ENCODE assay signal across 21 cellular contexts in genomic region chr2:153133716-153134115, GRCh38.
A peak's percentile ranks its signal among the peaks of the same experiment; 100 is the strongest.
DNase-seq lines count a peak whose midpoint lies in the region; ATAC-seq and TF ChIP-seq lines count a peak whose summit lies in the region.
"Had no signal": no experiment of that assay in that cellular context is flagged by ENCODE, and none has a peak within 500 bp of the region (broad histone marks: within the 10 kb centered on the region; RNA-seq: fewer than 3 reads in every experiment).

No MANE protein-coding gene starts in this region.

- no peak overlapping the region for H3K4ac ChIP-seq in neuronal stem cell (ENCODE audit: low read length)

- H2BK120ac ChIP-seq in neuronal stem cell (ENCODE audit: low read depth, low read length) = no peak overlapping the region

- no peak overlapping the region for H2BK5ac ChIP-seq in neuronal stem cell (ENCODE audit: low read length)

- no peak for ATAC-seq in HG03135 (IDR thresholded peaks at IDR 0.05; ENCODE audit: unreplicated experiment)
- ATAC-seq: A549, HCT116 had no signal

- H3K27me3 Mint-ChIP-seq in endodermal cell (ENCODE audit: insufficient read depth) (peaks cover 3% of the 10 kb centered on the region), neural crest cell (ENCODE audit: low read depth) (peaks cover 3% of the 10 kb centered on the region)
- H3K27me3 Mint-ChIP-seq: CD4-positive, alpha-beta T cell; CD8-positive, alpha-beta memory T cell had no signal

- no peak overlapping the region for H4K8ac ChIP-seq in neuronal stem cell (ENCODE audit: low read depth, low read length)

- no peak overlapping the region for H3K18ac ChIP-seq in neuronal stem cell (ENCODE audit: low read length)

- peak overlapping the region; percentile 95 for H3K27ac ChIP-seq in endodermal cell (ENCODE audit: low read depth, low read length)
- H3K27ac ChIP-seq in neuronal stem cell (replicated peaks; ENCODE audit: low read length) = no peak overlapping the region
- H3K27ac ChIP-seq: A549; BLaER1 treated with 17β-estradiol and CSF1 and Interleukin-3, amounts not matched to agents 10 nM and 100 nM; GM23248 had no signal

- no peak overlapping the region for H3K4me3 ChIP-seq in HAP-1
- peak overlapping the region; percentile 51 for H3K4me3 ChIP-seq in endodermal cell (ENCODE audit: low read length)
- no peak overlapping the region for H3K4me3 ChIP-seq in neuronal stem cell (ENCODE audit: low read length in 2 of 2)
- H3K4me3 ChIP-seq: A549; BLaER1 treated with 17β-estradiol and CSF1 and Interleukin-3, amounts not matched to agents 10 nM and 100 nM; GM23248 had no signal

- no peak overlapping the region for H2BK15ac ChIP-seq in neuronal stem cell (ENCODE audit: low read length)

- H3K36me3 Mint-ChIP-seq in endodermal cell (ENCODE audit: low read depth) (peaks cover 5% of the 10 kb centered on the region), neural crest cell (ENCODE audit: low read depth) (peaks cover 2% of the 10 kb centered on the region)
- H3K36me3 Mint-ChIP-seq: CD14-positive monocyte; CD8-positive, alpha-beta memory T cell had no signal

- H3K27me3 ChIP-seq in HAP-1 (ENCODE audit: low read depth) (no peaks in the 10 kb centered on the region), endodermal cell (ENCODE audit: control insufficient read depth, insufficient read depth, low read length, poor library complexity, severe bottlenecking) (no peaks in the 10 kb centered on the region), neuronal stem cell (ENCODE audit: control insufficient read depth in 3 of 3, insufficient read depth in 3 of 3, low read depth in 1 of 3, low read length in 3 of 3) (no peaks in the 10 kb centered on the region)
- H3K27me3 ChIP-seq: BE2C; BLaER1 treated with 17β-estradiol and CSF1 and Interleukin-3, amounts not matched to agents 10 nM and 100 nM had no signal

- H2AK5ac ChIP-seq in neuronal stem cell (ENCODE audit: low read depth, low read length) = no peak overlapping the region

- H3K9me3 Mint-ChIP-seq in endodermal cell = peaks cover 40% of the 10 kb centered on the region
- peaks cover 5% of the 10 kb centered on the region for H3K9me3 Mint-ChIP-seq in neural crest cell

- H2BK12ac ChIP-seq in neuronal stem cell (ENCODE audit: low read length) = no peak overlapping the region

- H3K14ac ChIP-seq in neuronal stem cell (ENCODE audit: low read length) = no peak overlapping the region

- peak overlapping the region; percentile 77 for H2AFZ ChIP-seq in neuronal stem cell (ENCODE audit: low read length)
- H2AFZ ChIP-seq: GM23248 had no signal

- no peak overlapping the region for H3K4me2 ChIP-seq in neuronal stem cell (ENCODE audit: insufficient read depth, low read length, poor library complexity, severe bottlenecking)
- H3K4me2 ChIP-seq: A549; BLaER1 treated with 17β-estradiol and CSF1 and Interleukin-3, amounts not matched to agents 10 nM and 100 nM had no signal

- peaks cover 11% of the 10 kb centered on the region for H3K4me1 Mint-ChIP-seq in endodermal cell
- H3K4me1 Mint-ChIP-seq in neural crest cell = peaks cover 15% of the 10 kb centered on the region
- H3K4me1 Mint-ChIP-seq: CD14-positive monocyte; CD8-positive, alpha-beta memory T cell had no signal

- H3K79me1 ChIP-seq in neuronal stem cell (ENCODE audit: low read depth, low read length) = no peaks in the 10 kb centered on the region

- H3K4me1 ChIP-seq in HAP-1 = peaks cover 19% of the 10 kb centered on the region
- H3K4me1 ChIP-seq in endodermal cell (ENCODE audit: control insufficient read depth, insufficient read depth, low read length) = no peaks in the 10 kb centered on the region
- H3K4me1 ChIP-seq in neuronal stem cell (ENCODE audit: control insufficient read depth in 2 of 2, insufficient read depth in 1 of 2, low read depth in 1 of 2, low read length in 2 of 2) = peaks cover 2 to 10% of the 10 kb centered on the region in 2 donors
- H3K4me1 ChIP-seq: A549; BE2C; BLaER1 treated with 17β-estradiol and CSF1 and Interleukin-3, amounts not matched to agents 10 nM and 100 nM had no signal

- in situ Hi-C loops in HAP-1 (cut with MboI; ENCODE audit: low sequenced_read_pairs) = no loop called here

- no peaks in the 10 kb centered on the region for H3K36me3 ChIP-seq in HAP-1 (replicated peaks)
- no peaks in the 10 kb centered on the region for H3K36me3 ChIP-seq in endodermal cell (ENCODE audit: control insufficient read depth, insufficient read depth, low read length)
- H3K36me3 ChIP-seq in neuronal stem cell (replicated peaks in 1 of 2; ENCODE audit: control insufficient read depth in 2 of 2, insufficient read depth in 2 of 2, low read length in 2 of 2) = no peaks in the 10 kb centered on the region
- H3K36me3 ChIP-seq: BE2C; BLaER1 treated with 17β-estradiol and CSF1 and Interleukin-3, amounts not matched to agents 10 nM and 100 nM had no signal

- no peak overlapping the region for H4K91ac ChIP-seq in neuronal stem cell (ENCODE audit: low read depth, low read length, poor library complexity)

- H3K9me3 ChIP-seq in HAP-1 (no peaks in the 10 kb centered on the region), endodermal cell (ENCODE audit: control insufficient read depth, low read length) (peaks cover 62% of the 10 kb centered on the region), neuronal stem cell (replicated peaks in 1 of 2; ENCODE audit: control insufficient read depth in 2 of 2, insufficient read depth in 1 of 2, low read depth in 1 of 2, low read length in 2 of 2) (no peaks in the 10 kb centered on the region)
- H3K9me3 ChIP-seq: A549; BE2C; BLaER1 treated with 17β-estradiol and CSF1 and Interleukin-3, amounts not matched to agents 10 nM and 100 nM had no signal

- DNase-seq in HAP-1 (ENCODE audit: low spot score in 2 of 2) = peak; percentile 56 to 79
- DNase-seq in endodermal cell = peak; percentile 58
- no peak for DNase-seq in neural crest cell (ENCODE audit: low read depth, low spot score)
- DNase-seq in neuronal stem cell (ENCODE audit: low spot score) = peak; percentile 48
- no peak for DNase-seq in NCI-H82 treated with DMSO at 0.1 percent for 48 hours (lab: John Stamatoyannopoulos, UW; ENCODE audit: unreplicated experiment)
- DNase-seq in activated CD4-positive, CD25-positive, alpha-beta regulatory T cell treated with anti-CD3 and anti-CD28 coated beads, Interleukin-2, amount 50 U/mL, for 72 hours = no peak
- DNase-seq: 8988T; ACHN; AML-193; BE2C; CD4-positive, alpha-beta T cell; CD8-positive, alpha-beta memory T cell; DMS53; DMS79 treated with DMSO at 0.1 percent for 48 hours; GM23248; H7 had no signal

- H3K27ac Mint-ChIP-seq in endodermal cell (peak overlapping the region; percentile 26), neural crest cell (ENCODE audit: unreplicated experiment) (peak overlapping the region; percentile 66)
- H3K27ac Mint-ChIP-seq: CD14-positive monocyte; CD4-positive, alpha-beta T cell; CD8-positive, alpha-beta memory T cell had no signal

- WGBS in endodermal cell (ENCODE audit: insufficient coverage in 1 of 2, insufficient read length in 1 of 2), 2 experiments = 69 to 74% methylated on average over 2 to 4 of the region's 4 CpGs
- WGBS in neuronal stem cell (ENCODE audit: extremely low coverage in 2 of 2, insufficient read length in 2 of 2, insufficient replicate concordance in 1 of 2), 2 donors = no CpG with 5 or more reads among the region's 4 CpGs

- no peak overlapping the region for H3K9ac ChIP-seq in endodermal cell (ENCODE audit: extremely low read depth, low read length, poor library complexity, severe bottlenecking)
- H3K9ac ChIP-seq in neuronal stem cell (ENCODE audit: low read depth, low read length, poor library complexity) = no peak overlapping the region
- H3K9ac ChIP-seq: BLaER1 treated with 17β-estradiol and CSF1 and Interleukin-3, amounts not matched to agents 10 nM and 100 nM; GM23248 had no signal

- H3K4me3 Mint-ChIP-seq in endodermal cell = no peak overlapping the region
- H3K4me3 Mint-ChIP-seq in neural crest cell = no peak overlapping the region
- H3K4me3 Mint-ChIP-seq: CD14-positive monocyte; CD4-positive, alpha-beta T cell; CD8-positive, alpha-beta memory T cell had no signal

- H3K23ac ChIP-seq in neuronal stem cell (ENCODE audit: low read depth, low read length, poor library complexity) = no peak overlapping the region

- no peak for TF ChIP-seq CTCF in endodermal cell (conservative IDR thresholded peaks at IDR 0.05)
- no peak for TF ChIP-seq CTCF in neural crest cell (conservative IDR thresholded peaks at IDR 0.05)

Comparison
In these comparisons a context has a peak if more than half of its experiments do, and no peak if none do; other contexts are left out.
1. DNase-seq: peak in HAP-1 (2 of 2), endodermal cell (single experiment) and neuronal stem cell (single experiment); none in neural crest cell (single experiment), NCI-H82 treated with DMSO at 0.1 percent for 48 hours (single experiment) and activated CD4-positive, CD25-positive, alpha-beta regulatory T cell treated with anti-CD3 and anti-CD28 coated beads, Interleukin-2, amount 50 U/mL, for 72 hours (single experiment).